ENCODE assay signal across 9 cellular contexts in genomic region chr21:45455321-45456013, GRCh38. TPM values are rescaled to one million over a fixed set of nuclear protein-coding genes. Genes with fewer than 3 reads are reported as not detected.
DNase-seq lines count a peak whose midpoint lies in the region; ATAC-seq and TF ChIP-seq lines count a peak whose summit lies in the region.
"Had no signal": no experiment of that assay in that cellular context is flagged by ENCODE, and none has a peak within 500 bp of the region (broad histone marks: within the 10 kb centered on the region; RNA-seq: fewer than 3 reads in every experiment).

No MANE protein-coding gene starts in this region.

- H3K4me3 ChIP-seq in gastrocnemius medialis = peak overlapping the region; percentile 3 to 39 (median 24)

- CTCF ChIA-PET in activated naive CD4-positive, alpha-beta T cell treated with anti-CD3 and anti-CD28 coated beads for 36 hours (lab: Charles Lee) = no interaction called here

- H3K36me3 ChIP-seq in gastrocnemius medialis = no peaks in the 10 kb centered on the region

- DNase-seq in GDM1 (lab: John Stamatoyannopoulos, UW) (peak; percentile 19), SW480 (ENCODE audit: low spot score) (peak; percentile 29), foreskin melanocyte (peak; percentile 11), gastrocnemius medialis (no peak), NCI-H2081 (lab: John Stamatoyannopoulos, UW) (no peak), NCI-H2171 (lab: John Stamatoyannopoulos, UW) (no peak), NCI-H1930 (lab: John Stamatoyannopoulos, UW) (no peak)
- no peak for DNase-seq in activated naive CD4-positive, alpha-beta T cell treated with anti-CD3 and anti-CD28 coated beads for 36 hours
- DNase-seq: T1000 had no signal

- TF ChIP-seq POLR2A in gastrocnemius medialis (IDR thresholded peaks at IDR 0.05) = no peak

- H3K27me3 Mint-ChIP-seq in activated naive CD4-positive, alpha-beta T cell treated with anti-CD3 and anti-CD28 coated beads for 36 hours (ENCODE audit: low read depth) = no peaks in the 10 kb centered on the region

- intact Hi-C loops in gastrocnemius medialis (cut with DNase I; ENCODE audit: low total_unique reads) = no loop called here
- intact Hi-C loops in activated naive CD4-positive, alpha-beta T cell treated with anti-CD3 and anti-CD28 coated beads for 36 hours (cut with micrococcal nuclease) = no loop called here

- H3K9me3 Mint-ChIP-seq in activated naive CD4-positive, alpha-beta T cell treated with anti-CD3 and anti-CD28 coated beads for 36 hours = no peaks in the 10 kb centered on the region

- H3K9me3 ChIP-seq in gastrocnemius medialis = no peaks in the 10 kb centered on the region

- H3K27me3 ChIP-seq in gastrocnemius medialis = peaks cover 13 to 16% (median 14%) of the 10 kb centered on the region in 3 donors

- ATAC-seq in gastrocnemius medialis = peak in 1 of 2 donors; percentile 53

- no peak for TF ChIP-seq CTCF in gastrocnemius medialis (IDR thresholded peaks at IDR 0.05 in 4 of 5, conservative IDR thresholded peaks at IDR 0.05 in 1 of 5)

- in situ Hi-C loops in gastrocnemius medialis (cut with MboI; ENCODE audit: low sequenced_read_pairs in 4 of 4) = no loop called here

- H3K4me3 Mint-ChIP-seq in activated naive CD4-positive, alpha-beta T cell treated with anti-CD3 and anti-CD28 coated beads for 36 hours = no peak overlapping the region

- H3K36me3 Mint-ChIP-seq in activated naive CD4-positive, alpha-beta T cell treated with anti-CD3 and anti-CD28 coated beads for 36 hours (ENCODE audit: low read depth) = no peaks in the 10 kb centered on the region

- no peak overlapping the region for H3K27ac Mint-ChIP-seq in activated naive CD4-positive, alpha-beta T cell treated with anti-CD3 and anti-CD28 coated beads for 36 hours

- no peak overlapping the region for H3K27ac ChIP-seq in gastrocnemius medialis

- H3K4me1 Mint-ChIP-seq in activated naive CD4-positive, alpha-beta T cell treated with anti-CD3 and anti-CD28 coated beads for 36 hours (ENCODE audit: low read depth) = no peaks in the 10 kb centered on the region

- H3K4me1 ChIP-seq in gastrocnemius medialis = no peaks in the 10 kb centered on the region

RNA-seq across cellular contexts. Expression of gene COL18A1, which starts 50.5 kb away (rescaled TPM):
- 10 to 100 TPM; 16.4 to 42.2 (median 20.7) TPM for total RNA-seq in gastrocnemius medialis
- total RNA-seq in activated naive CD4-positive, alpha-beta T cell treated with anti-CD3 and anti-CD28 coated beads for 36 hours = 10 to 100 TPM; 10.3 to 12.6 TPM

Comparison
In these comparisons a context has a peak if more than half of its experiments do, and no peak if none do; other contexts are left out.
1. DNase-seq: peak in GDM1 (single experiment), SW480 (single experiment) and foreskin melanocyte (single experiment); none in gastrocnemius medialis (0 of 2), NCI-H2081 (0 of 2), activated naive CD4-positive, alpha-beta T cell treated with anti-CD3 and anti-CD28 coated beads for 36 hours (single experiment), NCI-H2171 (single experiment) and NCI-H1930 (0 of 2).